17 cellular contexts compared by ENCODE assay signal in the genomic region with DNA sequence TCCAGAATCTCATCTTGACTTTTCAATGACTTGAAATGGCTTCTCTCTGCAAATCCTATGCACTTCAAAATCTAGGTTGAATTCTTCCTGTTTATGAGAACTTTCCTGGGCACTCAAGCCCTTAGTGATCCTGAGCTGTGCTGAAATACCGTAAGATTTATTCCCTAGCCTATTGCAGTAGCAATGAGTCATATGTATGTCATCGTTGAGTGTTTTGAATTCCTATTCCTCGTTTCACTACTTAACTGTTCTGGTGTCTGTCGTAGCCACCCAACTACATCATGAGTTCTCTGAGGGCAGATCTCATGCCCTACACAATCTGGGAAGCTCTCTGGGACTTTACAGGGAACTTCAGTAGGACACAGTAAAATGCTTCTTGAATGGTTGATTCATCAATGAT.
DNase-seq lines count a peak whose midpoint lies in the region; ATAC-seq, FAIRE-seq and TF ChIP-seq lines count a peak whose summit lies in the region.
"Had no signal": no experiment of that assay in that cellular context is flagged by ENCODE, and none has a peak within 500 bp of the region (broad histone marks: within the 10 kb centered on the region; RNA-seq: fewer than 3 reads in every experiment).

No MANE protein-coding gene starts in this region.

- no peaks in the 10 kb centered on the region for H3K4me1 Mint-ChIP-seq in astrocyte (ENCODE audit: low read depth, unreplicated experiment)

- H3K36me3 ChIP-seq in astrocyte (ENCODE audit: insufficient read depth, low read length) (no peaks in the 10 kb centered on the region), transverse colon (no peaks in the 10 kb centered on the region), mucosa of descending colon (ENCODE audit: low read depth) (no peaks in the 10 kb centered on the region)

- DNase-seq in ACHN = peak; percentile 97
- DNase-seq in HS-5 (ENCODE audit: low read depth) = peak; percentile 71
- DNase-seq in astrocyte (ENCODE audit: low read depth) = peak; percentile 96
- peak; percentile 59 for DNase-seq in islet precursor cell
- no peak for DNase-seq in transverse colon
- no peak for DNase-seq in mucosa of descending colon
- DNase-seq: activated CD8-positive, alpha-beta T cell treated with anti-CD3 and anti-CD28 coated beads for 36 hours; DMS79; hippocampal formation; occipital lobe; stimulated activated CD4-positive, alpha-beta T cell treated with anti-CD3 and anti-CD28 coated beads, Interleukin-15, amount 100 ng/mL, for 24 hours; T-helper 9 cell had no signal

- no peaks in the 10 kb centered on the region for H3K27me3 Mint-ChIP-seq in astrocyte (ENCODE audit: low read depth, unreplicated experiment)
- H3K27me3 Mint-ChIP-seq: activated CD8-positive, alpha-beta T cell treated with anti-CD3 and anti-CD28 coated beads for 36 hours had no signal

- no peaks in the 10 kb centered on the region for H3K9me3 ChIP-seq in astrocyte (ENCODE audit: insufficient read depth, low read depth, low read length)
- no peaks in the 10 kb centered on the region for H3K9me3 ChIP-seq in transverse colon
- H3K9me3 ChIP-seq in mucosa of descending colon = no peaks in the 10 kb centered on the region

- no peak for ATAC-seq in HG03095 (IDR thresholded peaks at IDR 0.05; ENCODE audit: unreplicated experiment)
- ATAC-seq in mucosa of descending colon = no peak
- no peak for ATAC-seq in HG03039 (IDR thresholded peaks at IDR 0.05; ENCODE audit: unreplicated experiment)
- ATAC-seq: activated CD8-positive, alpha-beta T cell treated with anti-CD3 and anti-CD28 coated beads for 36 hours had no signal

- H3K4me3 ChIP-seq in astrocyte (ENCODE audit: insufficient read depth, low read depth, low read length) (no peak overlapping the region), transverse colon (no peak overlapping the region), mucosa of descending colon (no peak overlapping the region)
- H3K4me3 ChIP-seq: lung had no signal

- peak; percentile 94 for FAIRE-seq in astrocyte (lab: Jason Lieb, UNC)
- FAIRE-seq: H1 had no signal

- intact Hi-C loops in transverse colon (cut with DNase I; ENCODE audit: low total_unique reads) = loop anchor here (10.0 kb wide), 1 partner anchor 1541 kb away; no protein-coding TSS in a partner anchor
- intact Hi-C loops in mucosa of descending colon (cut with DNase I, micrococcal nuclease) = no loop called here

- H3K9ac ChIP-seq in astrocyte (ENCODE audit: low read length) = no peak overlapping the region

- no peaks in the 10 kb centered on the region for H4K20me1 ChIP-seq in astrocyte (ENCODE audit: insufficient read depth, low read length)

- H3K4me1 ChIP-seq in astrocyte (ENCODE audit: insufficient read depth, low read length) (peaks cover 22% of the 10 kb centered on the region), transverse colon (no peaks in the 10 kb centered on the region), mucosa of descending colon (ENCODE audit: low read depth) (no peaks in the 10 kb centered on the region)

- no peak for TF ChIP-seq EP300 in transverse colon (IDR thresholded peaks at IDR 0.05; ENCODE audit: low read depth)

- TF ChIP-seq POLR2A in transverse colon (IDR thresholded peaks at IDR 0.05) = no peak

- peak overlapping the region; percentile 45 for H3K4me2 ChIP-seq in astrocyte (ENCODE audit: low read length)

- H3K27ac ChIP-seq in astrocyte (ENCODE audit: low read depth, low read length) = peak overlapping the region; percentile 41
- no peak overlapping the region for H3K27ac ChIP-seq in transverse colon

- no peaks in the 10 kb centered on the region for H3K36me3 Mint-ChIP-seq in astrocyte (ENCODE audit: low read depth, unreplicated experiment)
- H3K36me3 Mint-ChIP-seq: type B pancreatic cell had no signal

- in situ Hi-C loops in ACHN (cut with HindIII; ENCODE audit: low pct_ligation_motif_present, low pct_unique_long_range_greater_than_20kb, low sequenced_read_pairs) (no loop called here), transverse colon (cut with MboI; ENCODE audit: low pct_ligation_motif_present in 1 of 4, low pct_unique_long_range_greater_than_20kb in 1 of 4, low sequenced_read_pairs in 3 of 4) (no loop called here)

- no peak overlapping the region for H3K27ac Mint-ChIP-seq in astrocyte (ENCODE audit: unreplicated experiment)
- H3K27ac Mint-ChIP-seq: activated CD8-positive, alpha-beta T cell treated with anti-CD3 and anti-CD28 coated beads for 36 hours; type B pancreatic cell had no signal

- H3K27me3 ChIP-seq in astrocyte (ENCODE audit: insufficient read depth, low read length) (no peaks in the 10 kb centered on the region), transverse colon (no peaks in the 10 kb centered on the region)

- TF ChIP-seq CTCF in astrocyte (IDR thresholded peaks at IDR 0.05; ENCODE audit: insufficient read depth, low read depth, low read length) (no peak), transverse colon (IDR thresholded peaks at IDR 0.05) (no peak), mucosa of descending colon (IDR thresholded peaks at IDR 0.05) (no peak)

- no peak overlapping the region for H2AFZ ChIP-seq in astrocyte (ENCODE audit: low read depth, low read length)

- no peaks in the 10 kb centered on the region for H3K79me2 ChIP-seq in astrocyte (ENCODE audit: insufficient read depth, low read length)

- peaks cover 17% of the 10 kb centered on the region for H3K9me3 Mint-ChIP-seq in astrocyte (ENCODE audit: unreplicated experiment)
- H3K9me3 Mint-ChIP-seq: activated CD8-positive, alpha-beta T cell treated with anti-CD3 and anti-CD28 coated beads for 36 hours had no signal

- no peak overlapping the region for H3K4me3 Mint-ChIP-seq in astrocyte (ENCODE audit: unreplicated experiment)
- H3K4me3 Mint-ChIP-seq: activated CD8-positive, alpha-beta T cell treated with anti-CD3 and anti-CD28 coated beads for 36 hours; type B pancreatic cell had no signal

- WGBS in transverse colon (ENCODE audit: low coverage in 1 of 2), 2 donors = 49 to 72% methylated on average over 4 of the region's 4 CpGs

Comparison
In these comparisons a context has a peak if more than half of its experiments do, and no peak if none do; other contexts are left out.
1. DNase-seq: peak in ACHN (single experiment), HS-5 (single experiment), astrocyte (single experiment) and islet precursor cell (single experiment); none in transverse colon (single experiment) and mucosa of descending colon (0 of 3).